ENCODE assay signal across 9 cellular contexts in the genomic region with DNA sequence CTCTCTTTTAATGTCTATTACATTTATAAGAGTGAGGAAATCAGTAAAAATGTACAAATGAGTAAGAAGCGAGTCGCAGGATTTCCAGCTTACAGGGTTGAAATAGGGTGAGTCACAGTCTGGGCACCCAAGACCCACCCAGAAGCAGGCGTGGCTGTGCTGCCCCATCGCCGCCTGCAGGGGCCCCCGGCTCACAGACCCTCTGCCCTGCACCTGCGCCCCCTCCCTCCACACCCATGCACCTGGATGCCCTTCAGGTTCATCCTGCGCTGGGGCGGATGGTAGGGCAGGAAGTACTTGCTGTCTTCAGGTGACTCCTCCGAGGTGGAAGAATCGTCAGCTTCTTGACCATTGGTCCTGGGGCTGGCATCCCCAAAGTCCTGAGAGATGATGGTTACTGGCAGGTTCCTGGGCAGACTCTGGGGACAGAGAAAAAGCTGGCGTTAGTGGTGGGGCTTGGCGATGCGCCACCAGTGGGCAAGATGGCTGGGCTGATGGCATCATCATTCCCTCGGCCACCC.
A peak's percentile ranks its signal among the peaks of the same experiment; 100 is the strongest.
DNase-seq lines count a peak whose midpoint lies in the region; ATAC-seq and TF ChIP-seq lines count a peak whose summit lies in the region.
"Had no signal": no experiment of that assay in that cellular context is flagged by ENCODE, and none has a peak within 500 bp of the region (broad histone marks: within the 10 kb centered on the region; RNA-seq: fewer than 3 reads in every experiment).

No MANE protein-coding gene starts in this region.

- DNase-seq in activated CD8-positive, alpha-beta T cell treated with anti-CD3 and anti-CD28 coated beads for 36 hours = peak; percentile 54
- DNase-seq in activated CD8-positive, alpha-beta T cell treated with anti-CD3 and anti-CD28 coated beads, Interleukin-2, amount 10 ng/mL, durations not matched to agents 7 days and 5 days = no peak
- peak; percentile 52 for DNase-seq in activated T-cell treated with anti-CD3 and anti-CD28 coated beads, Interleukin-2, amount 50 U/mL, for 24 hours
- DNase-seq in iris pigment epithelial cell (ENCODE audit: low read depth) = peak; percentile 89
- DNase-seq in stimulated activated naive B cell treated with anti-CD40 and anti-IgM and Interleukin-4, amounts not matched to agents 10 μg/mL and 1 μg/mL and 100 μg/mL, for 72 hours = no peak
- DNase-seq: transverse colon had no signal

- TF ChIP-seq CTCF in activated CD8-positive, alpha-beta T cell treated with anti-CD3 and anti-CD28 coated beads for 36 hours (IDR thresholded peaks at IDR 0.05) = no peak

- no peaks in the 10 kb centered on the region for H3K27me3 Mint-ChIP-seq in activated CD8-positive, alpha-beta T cell treated with anti-CD3 and anti-CD28 coated beads for 36 hours
- H3K27me3 Mint-ChIP-seq in activated CD8-positive, alpha-beta T cell treated with anti-CD3 and anti-CD28 coated beads, Interleukin-2, amount 10 ng/mL, durations not matched to agents 7 days and 5 days (ENCODE audit: low read depth) = no peaks in the 10 kb centered on the region
- no peaks in the 10 kb centered on the region for H3K27me3 Mint-ChIP-seq in activated T-cell treated with anti-CD3 and anti-CD28 coated beads, Interleukin-2, amount 50 U/mL, for 24 hours
- no peaks in the 10 kb centered on the region for H3K27me3 Mint-ChIP-seq in stimulated activated naive B cell treated with anti-CD40 and anti-IgM and Interleukin-4, amounts not matched to agents 10 μg/mL and 1 μg/mL and 100 μg/mL, for 72 hours

- H3K9me3 Mint-ChIP-seq in activated CD8-positive, alpha-beta T cell treated with anti-CD3 and anti-CD28 coated beads for 36 hours = no peaks in the 10 kb centered on the region
- H3K9me3 Mint-ChIP-seq in activated CD8-positive, alpha-beta T cell treated with anti-CD3 and anti-CD28 coated beads, Interleukin-2, amount 10 ng/mL, durations not matched to agents 7 days and 5 days (ENCODE audit: insufficient read depth) = no peaks in the 10 kb centered on the region
- H3K9me3 Mint-ChIP-seq in activated T-cell treated with anti-CD3 and anti-CD28 coated beads, Interleukin-2, amount 50 U/mL, for 24 hours = no peaks in the 10 kb centered on the region
- H3K9me3 Mint-ChIP-seq in stimulated activated naive B cell treated with anti-CD40 and anti-IgM and Interleukin-4, amounts not matched to agents 10 μg/mL and 1 μg/mL and 100 μg/mL, for 72 hours = no peaks in the 10 kb centered on the region

- H3K4me1 Mint-ChIP-seq in activated CD8-positive, alpha-beta T cell treated with anti-CD3 and anti-CD28 coated beads for 36 hours (ENCODE audit: low read depth) = peaks cover 14% of the 10 kb centered on the region
- peaks cover 2% of the 10 kb centered on the region for H3K4me1 Mint-ChIP-seq in activated CD8-positive, alpha-beta T cell treated with anti-CD3 and anti-CD28 coated beads, Interleukin-2, amount 10 ng/mL, durations not matched to agents 7 days and 5 days (ENCODE audit: low read depth)
- peaks cover 15% of the 10 kb centered on the region for H3K4me1 Mint-ChIP-seq in activated T-cell treated with anti-CD3 and anti-CD28 coated beads, Interleukin-2, amount 50 U/mL, for 24 hours (ENCODE audit: low read depth)
- peaks cover 0 to 6% of the 10 kb centered on the region in 2 donors for H3K4me1 Mint-ChIP-seq in stimulated activated naive B cell treated with anti-CD40 and anti-IgM and Interleukin-4, amounts not matched to agents 10 μg/mL and 1 μg/mL and 100 μg/mL, for 72 hours

- peaks cover 53% of the 10 kb centered on the region for H3K36me3 Mint-ChIP-seq in activated CD8-positive, alpha-beta T cell treated with anti-CD3 and anti-CD28 coated beads for 36 hours (ENCODE audit: low read depth)
- peaks cover 71% of the 10 kb centered on the region for H3K36me3 Mint-ChIP-seq in activated CD8-positive, alpha-beta T cell treated with anti-CD3 and anti-CD28 coated beads, Interleukin-2, amount 10 ng/mL, durations not matched to agents 7 days and 5 days (ENCODE audit: low read depth)
- H3K36me3 Mint-ChIP-seq in activated T-cell treated with anti-CD3 and anti-CD28 coated beads, Interleukin-2, amount 50 U/mL, for 24 hours (ENCODE audit: low read depth) = peaks cover 89% of the 10 kb centered on the region
- H3K36me3 Mint-ChIP-seq in stimulated activated naive B cell treated with anti-CD40 and anti-IgM and Interleukin-4, amounts not matched to agents 10 μg/mL and 1 μg/mL and 100 μg/mL, for 72 hours = peaks cover 54 to 73% of the 10 kb centered on the region in 2 donors

- H3K27ac Mint-ChIP-seq in activated CD8-positive, alpha-beta T cell treated with anti-CD3 and anti-CD28 coated beads for 36 hours = peak overlapping the region; percentile 91
- no peak overlapping the region for H3K27ac Mint-ChIP-seq in activated CD8-positive, alpha-beta T cell treated with anti-CD3 and anti-CD28 coated beads, Interleukin-2, amount 10 ng/mL, durations not matched to agents 7 days and 5 days
- peak overlapping the region; percentile 96 for H3K27ac Mint-ChIP-seq in activated T-cell treated with anti-CD3 and anti-CD28 coated beads, Interleukin-2, amount 50 U/mL, for 24 hours
- peak overlapping the region; percentile 73 for H3K27ac Mint-ChIP-seq in stimulated activated naive B cell treated with anti-CD40 and anti-IgM and Interleukin-4, amounts not matched to agents 10 μg/mL and 1 μg/mL and 100 μg/mL, for 72 hours

- CTCF ChIA-PET in activated CD8-positive, alpha-beta T cell treated with anti-CD3 and anti-CD28 coated beads for 36 hours (lab: Charles Lee) = interaction anchor here (1.0 to 1.3 kb wide), 2 partner anchors 11 to 184 kb away, joined by 3 to 4 read pairs; no protein-coding TSS in a partner anchor
- CTCF ChIA-PET in activated CD8-positive, alpha-beta T cell treated with anti-CD3 and anti-CD28 coated beads, Interleukin-2, amount 10 ng/mL, durations not matched to agents 7 days and 5 days (lab: Charles Lee) = interaction anchor here (0.8 kb wide), 1 partner anchor 221 kb away, joined by 3 read pairs; no protein-coding TSS in a partner anchor

- intact Hi-C loops in activated CD8-positive, alpha-beta T cell treated with anti-CD3 and anti-CD28 coated beads for 36 hours (cut with micrococcal nuclease) = no loop called here

- no peak overlapping the region for H3K4me3 Mint-ChIP-seq in activated CD8-positive, alpha-beta T cell treated with anti-CD3 and anti-CD28 coated beads for 36 hours
- no peak overlapping the region for H3K4me3 Mint-ChIP-seq in activated CD8-positive, alpha-beta T cell treated with anti-CD3 and anti-CD28 coated beads, Interleukin-2, amount 10 ng/mL, durations not matched to agents 7 days and 5 days
- no peak overlapping the region for H3K4me3 Mint-ChIP-seq in activated T-cell treated with anti-CD3 and anti-CD28 coated beads, Interleukin-2, amount 50 U/mL, for 24 hours
- H3K4me3 Mint-ChIP-seq in stimulated activated naive B cell treated with anti-CD40 and anti-IgM and Interleukin-4, amounts not matched to agents 10 μg/mL and 1 μg/mL and 100 μg/mL, for 72 hours = no peak overlapping the region

- peak; percentile 87 for ATAC-seq in activated CD8-positive, alpha-beta T cell treated with anti-CD3 and anti-CD28 coated beads for 36 hours
- no peak for ATAC-seq in activated CD8-positive, alpha-beta T cell treated with anti-CD3 and anti-CD28 coated beads, Interleukin-2, amount 10 ng/mL, durations not matched to agents 7 days and 5 days
- ATAC-seq in stimulated activated naive B cell treated with anti-CD40 and anti-IgM and Interleukin-4, amounts not matched to agents 10 μg/mL and 1 μg/mL and 100 μg/mL, for 72 hours (replicated peaks) = no peak
- no peak for ATAC-seq in HG03095 (IDR thresholded peaks at IDR 0.05; ENCODE audit: unreplicated experiment)
- ATAC-seq in GM19467 (IDR thresholded peaks at IDR 0.05; ENCODE audit: unreplicated experiment) = no peak
- no peak for ATAC-seq in GM21381 (IDR thresholded peaks at IDR 0.05; ENCODE audit: unreplicated experiment)

- POLR2A ChIA-PET in activated CD8-positive, alpha-beta T cell treated with anti-CD3 and anti-CD28 coated beads for 36 hours (lab: Charles Lee) = interaction anchor here (1.2 kb wide), 1 partner anchor 32 kb away, joined by 3 read pairs; no protein-coding TSS in a partner anchor
- POLR2A ChIA-PET in activated CD8-positive, alpha-beta T cell treated with anti-CD3 and anti-CD28 coated beads, Interleukin-2, amount 10 ng/mL, durations not matched to agents 7 days and 5 days (lab: Charles Lee) = no interaction called here

Comparison
In these comparisons a context has a peak if more than half of its experiments do, and no peak if none do; other contexts are left out.
1. DNase-seq: peak in activated CD8-positive, alpha-beta T cell treated with anti-CD3 and anti-CD28 coated beads for 36 hours (single experiment), activated T-cell treated with anti-CD3 and anti-CD28 coated beads, Interleukin-2, amount 50 U/mL, for 24 hours (single experiment) and iris pigment epithelial cell (single experiment); none in activated CD8-positive, alpha-beta T cell treated with anti-CD3 and anti-CD28 coated beads, Interleukin-2, amount 10 ng/mL, durations not matched to agents 7 days and 5 days (single experiment) and stimulated activated naive B cell treated with anti-CD40 and anti-IgM and Interleukin-4, amounts not matched to agents 10 μg/mL and 1 μg/mL and 100 μg/mL, for 72 hours (single experiment).